ENCODE assay signal across 8 cellular contexts in the genomic region with DNA sequence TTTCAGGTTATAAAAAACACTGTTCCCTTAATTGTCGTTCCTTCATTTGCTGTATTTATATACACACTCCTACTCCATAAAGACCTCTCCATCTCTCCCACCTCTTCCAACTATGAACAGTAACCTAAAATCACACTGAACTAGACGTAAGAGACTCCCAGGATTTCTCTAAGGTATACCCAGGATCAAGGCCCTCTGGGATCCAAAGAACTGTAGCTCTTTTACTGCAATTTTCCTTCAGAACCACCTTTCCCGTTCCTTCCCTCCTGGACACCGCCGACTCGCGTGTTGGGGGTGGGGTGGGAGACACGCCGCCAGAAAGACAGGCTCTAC. TPM values are rescaled to one million over a fixed set of nuclear protein-coding genes. Genes with fewer than 3 reads are reported as not detected.
A peak's percentile ranks its signal among the peaks of the same experiment; 100 is the strongest.
DNase-seq lines count a peak whose midpoint lies in the region; ATAC-seq and TF ChIP-seq lines count a peak whose summit lies in the region.

No MANE protein-coding gene starts in this region.

- H3K4me3 ChIP-seq in iPS-11a (ENCODE audit: low read depth, low read length) = peak overlapping the region; percentile 65
- H3K4me3 ChIP-seq in stomach smooth muscle (ENCODE audit: low read length in 2 of 2) = peak overlapping the region; percentile 78 to 94

- no peaks in the 10 kb centered on the region for H3K27me3 Mint-ChIP-seq in WTC11 (ENCODE audit: low read depth)

- CTCF ChIA-PET in WTC11 (lab: Charles Lee) = interaction anchor here (0.8 to 1.5 kb wide), 3 partner anchors 15 to 364 kb away, joined by 3 to 5 read pairs (median 4); a partner anchor contains a TSS

- no peak for TF ChIP-seq CTCF in WTC11 (IDR thresholded peaks at IDR 0.05)

- peak overlapping the region; percentile 95 to 99 for H3K9ac ChIP-seq in stomach smooth muscle (ENCODE audit: low read length in 2 of 2)

- H3K4me1 Mint-ChIP-seq in WTC11 = peaks cover 17% of the 10 kb centered on the region

- H3K27me3 ChIP-seq in stomach smooth muscle (ENCODE audit: control insufficient read depth in 1 of 2, insufficient read depth in 2 of 2, low read length in 2 of 2) = no peaks in the 10 kb centered on the region

- peak overlapping the region; percentile 84 for H3K4me3 Mint-ChIP-seq in WTC11

- H3K36me3 ChIP-seq in stomach smooth muscle (ENCODE audit: control insufficient read depth in 2 of 2, insufficient read depth in 2 of 2, low read length in 2 of 2) = no peaks in the 10 kb centered on the region

- POLR2A ChIA-PET in WTC11 (lab: Charles Lee) = interaction anchor here (1.3 kb wide), 1 partner anchor 32 kb away, joined by 3 read pairs; a partner anchor contains a TSS

- H3K27ac ChIP-seq in stomach smooth muscle (ENCODE audit: low read length) = peak overlapping the region; percentile 99

- peak overlapping the region; percentile 85 for H3K27ac Mint-ChIP-seq in WTC11

- H3K9me3 Mint-ChIP-seq in WTC11 = no peaks in the 10 kb centered on the region

- H3K9me3 ChIP-seq in stomach smooth muscle (ENCODE audit: control insufficient read depth in 2 of 2, low read length in 2 of 2) = no peaks in the 10 kb centered on the region

- DNase-seq in NOMO-1 treated with DMSO at 0.1 percent for 48 hours (lab: John Stamatoyannopoulos, UW; ENCODE audit: unreplicated experiment) (peak; percentile 17), NOMO-1 (lab: John Stamatoyannopoulos, UW; ENCODE audit: unreplicated experiment in 2 of 2) (no peak), WTC11 (ENCODE audit: low spot score) (no peak), NCI-H1694 (lab: John Stamatoyannopoulos, UW) (no peak)

- ATAC-seq in WTC11 = no peak
- ATAC-seq in GM21825 (IDR thresholded peaks at IDR 0.05; ENCODE audit: unreplicated experiment) = no peak
- no peak for ATAC-seq in GM18858 (IDR thresholded peaks at IDR 0.05; ENCODE audit: unreplicated experiment)

- peaks cover 2% of the 10 kb centered on the region for H3K4me1 ChIP-seq in stomach smooth muscle (ENCODE audit: control insufficient read depth, insufficient read depth, low read length)

- no peaks in the 10 kb centered on the region for H3K36me3 Mint-ChIP-seq in WTC11

TF ChIP-seq in WTC11, 78 proteins besides CTCF, POLR2A, EP300 and RAD21:
- TF ChIP-seq NFYB (CRISPR knock-in tag; conservative IDR thresholded peaks at IDR 0.05; ENCODE audit: low read depth) (no peak), ZNF423 (CRISPR knock-in tag; IDR thresholded peaks at IDR 0.05) (no peak), NR1H2 (CRISPR knock-in tag; IDR thresholded peaks at IDR 0.05) (no peak), ZNF671 (CRISPR knock-in tag; IDR thresholded peaks at IDR 0.05) (no peak), MYBL2 (CRISPR knock-in tag; IDR thresholded peaks at IDR 0.05) (no peak)
- TF ChIP-seq, protein P1, sequence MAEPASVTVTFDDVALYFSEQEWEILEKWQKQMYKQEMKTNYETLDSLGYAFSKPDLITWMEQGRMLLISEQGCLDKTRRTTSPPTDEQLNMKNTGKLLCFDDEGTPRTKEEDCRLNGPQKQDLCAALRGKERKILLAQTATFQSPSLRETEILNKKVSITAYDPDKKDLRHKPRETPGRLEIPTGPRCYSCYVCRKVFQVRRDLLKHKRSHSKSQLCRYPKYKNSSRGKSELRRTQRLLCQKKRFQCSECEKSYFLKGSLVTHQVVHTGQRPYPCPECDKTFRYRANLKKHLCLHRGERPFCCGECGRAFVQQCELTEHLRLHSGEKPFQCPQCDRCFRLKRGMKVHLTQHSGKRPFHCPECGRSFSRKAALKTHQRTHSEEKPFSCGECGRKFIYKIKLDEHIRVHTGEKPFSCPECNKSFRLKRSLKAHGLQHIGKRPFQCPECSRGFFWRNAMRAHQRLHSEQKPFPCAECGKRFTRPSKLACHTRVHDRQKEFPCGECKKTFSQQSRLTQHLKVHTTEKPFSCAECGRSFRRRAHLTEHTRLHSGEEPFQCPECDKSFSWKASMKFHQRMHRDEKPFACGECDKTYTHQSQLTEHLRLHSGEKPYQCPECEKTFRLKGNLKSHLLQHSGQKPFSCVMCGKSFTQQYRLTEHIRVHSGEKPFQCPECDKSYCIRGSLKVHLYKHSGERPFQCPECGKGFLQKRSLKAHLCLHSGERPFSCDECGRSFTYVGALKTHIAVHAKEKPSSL (CRISPR knock-in tag; conservative IDR thresholded peaks at IDR 0.05) = no peak
- TF ChIP-seq, protein P2, sequence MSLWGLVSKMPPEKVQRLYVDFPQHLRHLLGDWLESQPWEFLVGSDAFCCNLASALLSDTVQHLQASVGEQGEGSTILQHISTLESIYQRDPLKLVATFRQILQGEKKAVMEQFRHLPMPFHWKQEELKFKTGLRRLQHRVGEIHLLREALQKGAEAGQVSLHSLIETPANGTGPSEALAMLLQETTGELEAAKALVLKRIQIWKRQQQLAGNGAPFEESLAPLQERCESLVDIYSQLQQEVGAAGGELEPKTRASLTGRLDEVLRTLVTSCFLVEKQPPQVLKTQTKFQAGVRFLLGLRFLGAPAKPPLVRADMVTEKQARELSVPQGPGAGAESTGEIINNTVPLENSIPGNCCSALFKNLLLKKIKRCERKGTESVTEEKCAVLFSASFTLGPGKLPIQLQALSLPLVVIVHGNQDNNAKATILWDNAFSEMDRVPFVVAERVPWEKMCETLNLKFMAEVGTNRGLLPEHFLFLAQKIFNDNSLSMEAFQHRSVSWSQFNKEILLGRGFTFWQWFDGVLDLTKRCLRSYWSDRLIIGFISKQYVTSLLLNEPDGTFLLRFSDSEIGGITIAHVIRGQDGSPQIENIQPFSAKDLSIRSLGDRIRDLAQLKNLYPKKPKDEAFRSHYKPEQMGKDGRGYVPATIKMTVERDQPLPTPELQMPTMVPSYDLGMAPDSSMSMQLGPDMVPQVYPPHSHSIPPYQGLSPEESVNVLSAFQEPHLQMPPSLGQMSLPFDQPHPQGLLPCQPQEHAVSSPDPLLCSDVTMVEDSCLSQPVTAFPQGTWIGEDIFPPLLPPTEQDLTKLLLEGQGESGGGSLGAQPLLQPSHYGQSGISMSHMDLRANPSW (CRISPR knock-in tag; conservative IDR thresholded peaks at IDR 0.05; ENCODE audit: low read depth) = no peak
- TF ChIP-seq, protein P3, sequence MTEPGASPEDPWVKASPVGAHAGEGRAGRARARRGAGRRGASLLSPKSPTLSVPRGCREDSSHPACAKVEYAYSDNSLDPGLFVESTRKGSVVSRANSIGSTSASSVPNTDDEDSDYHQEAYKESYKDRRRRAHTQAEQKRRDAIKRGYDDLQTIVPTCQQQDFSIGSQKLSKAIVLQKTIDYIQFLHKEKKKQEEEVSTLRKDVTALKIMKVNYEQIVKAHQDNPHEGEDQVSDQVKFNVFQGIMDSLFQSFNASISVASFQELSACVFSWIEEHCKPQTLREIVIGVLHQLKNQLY (CRISPR knock-in tag; IDR thresholded peaks at IDR 0.05) = no peak
TF ChIP-seq in WTC11: peak in this region for 0.

RNA-seq across cellular contexts. Expression of a gene that starts 0.7 kb away (rescaled TPM):
- total RNA-seq in WTC11 (2021) = 21.4 to 24.2 TPM (median 21.8 TPM) in 3 replicates

RNA-seq across cellular contexts. Expression of a gene that starts 29.1 kb away (rescaled TPM):
- 79.1 to 84.5 TPM (median 83.5 TPM) in 3 replicates for total RNA-seq in WTC11 (2021)

RNA-seq across cellular contexts. Expression of a gene that starts 32.3 kb away (rescaled TPM):
- total RNA-seq in WTC11 (2021) = 81.0 to 90.7 TPM (median 84.5 TPM) in 3 replicates
